In the genomic region with DNA sequence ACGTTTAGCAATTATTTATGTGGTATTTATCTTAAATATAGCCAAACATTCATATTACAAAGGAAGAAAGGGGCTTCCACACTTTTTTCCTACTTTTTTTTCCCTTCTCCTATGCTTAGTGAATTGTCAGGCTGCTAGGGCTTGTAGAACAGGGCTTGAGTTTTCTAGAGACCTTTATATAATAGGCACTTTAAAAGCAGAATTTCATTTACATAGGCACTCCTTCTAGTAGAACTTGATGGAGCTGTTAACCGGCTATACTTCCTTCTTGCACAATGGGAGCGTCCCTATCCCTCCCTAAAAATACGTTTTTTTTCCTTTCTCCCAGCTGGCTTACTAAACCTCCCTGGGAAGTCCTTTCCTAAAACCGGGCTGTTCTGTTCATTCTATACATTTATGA, we compare ENCODE assay signal across 8 cellular contexts. TPM values are rescaled to one million over a fixed set of nuclear protein-coding genes. Genes with fewer than 3 reads are reported as not detected.
DNase-seq lines count a peak whose midpoint lies in the region; ATAC-seq, FAIRE-seq and TF ChIP-seq lines count a peak whose summit lies in the region.

No MANE protein-coding gene starts in this region.

- H3K27me3 ChIP-seq in keratinocyte (ENCODE audit: control insufficient read depth, extremely low read depth, insufficient read depth, low read length) = no peaks in the 10 kb centered on the region
- H3K27me3 ChIP-seq in suprapubic skin = no peaks in the 10 kb centered on the region

- peak overlapping the region; percentile 93 for H3K27ac Mint-ChIP-seq in activated CD4-positive, alpha-beta T cell treated with anti-CD3 and anti-CD28 coated beads, Interleukin-2, amount 10 ng/mL, durations not matched to agents 7 days and 5 days
- H3K27ac Mint-ChIP-seq in activated T-helper 1 cell treated with anti-CD3 and anti-CD28 coated beads, Interleukin-12 subunit alpha, Interleukin-12 subunit beta, Interleukin-2, Interleukin-4 antibody, amounts not matched to agents 30 ng/mL and 10 ng/mL and 1 ng/mL, durations not matched to agents 14 hours and 24 hours and 36 hours = peak overlapping the region; percentile 82

- peaks cover 20% of the 10 kb centered on the region for H3K4me1 ChIP-seq in keratinocyte (ENCODE audit: control insufficient read depth, extremely low read depth, insufficient read depth, low read length)
- peaks cover 60% of the 10 kb centered on the region for H3K4me1 ChIP-seq in suprapubic skin

- no peaks in the 10 kb centered on the region for H3K27me3 Mint-ChIP-seq in activated CD4-positive, alpha-beta T cell treated with anti-CD3 and anti-CD28 coated beads, Interleukin-2, amount 10 ng/mL, durations not matched to agents 7 days and 5 days
- no peaks in the 10 kb centered on the region for H3K27me3 Mint-ChIP-seq in activated T-helper 1 cell treated with anti-CD3 and anti-CD28 coated beads, Interleukin-12 subunit alpha, Interleukin-12 subunit beta, Interleukin-2, Interleukin-4 antibody, amounts not matched to agents 30 ng/mL and 10 ng/mL and 1 ng/mL, durations not matched to agents 14 hours and 24 hours and 36 hours (ENCODE audit: insufficient read depth)

- no peak for TF ChIP-seq POLR2A in suprapubic skin (IDR thresholded peaks at IDR 0.05)

- no peak for TF ChIP-seq EP300 in suprapubic skin (IDR thresholded peaks at IDR 0.05)

- no peak for DNase-seq in activated CD4-positive, alpha-beta T cell treated with anti-CD3 and anti-CD28 coated beads, Interleukin-2, amount 10 ng/mL, durations not matched to agents 7 days and 5 days
- no peak for DNase-seq in activated CD4-positive, alpha-beta T cell treated with anti-CD3 and anti-CD28 coated beads, Interleukin-2, amount 50 U/mL, for 4 hours
- DNase-seq in activated T-helper 1 cell treated with anti-CD3 and anti-CD28 coated beads, Interleukin-12 subunit alpha, Interleukin-12 subunit beta, Interleukin-2, Interleukin-4 antibody, amounts not matched to agents 30 ng/mL and 10 ng/mL and 1 ng/mL, durations not matched to agents 14 hours and 24 hours and 36 hours (ENCODE audit: low spot score) = no peak
- DNase-seq in keratinocyte (ENCODE audit: low read depth, low spot score) = no peak
- DNase-seq in suprapubic skin (ENCODE audit: low spot score in 2 of 2) = no peak
- no peak for DNase-seq in NCI-H1694 (lab: John Stamatoyannopoulos, UW)
- no peak for DNase-seq in NCI-H82 treated with DMSO at 0.1 percent for 48 hours (lab: John Stamatoyannopoulos, UW; ENCODE audit: unreplicated experiment)

- H3K36me3 Mint-ChIP-seq in activated CD4-positive, alpha-beta T cell treated with anti-CD3 and anti-CD28 coated beads, Interleukin-2, amount 10 ng/mL, durations not matched to agents 7 days and 5 days (ENCODE audit: low read depth) = peaks cover 35% of the 10 kb centered on the region
- peaks cover 27% of the 10 kb centered on the region for H3K36me3 Mint-ChIP-seq in activated T-helper 1 cell treated with anti-CD3 and anti-CD28 coated beads, Interleukin-12 subunit alpha, Interleukin-12 subunit beta, Interleukin-2, Interleukin-4 antibody, amounts not matched to agents 30 ng/mL and 10 ng/mL and 1 ng/mL, durations not matched to agents 14 hours and 24 hours and 36 hours (ENCODE audit: low read depth)

- H4K20me1 ChIP-seq in keratinocyte (ENCODE audit: control insufficient read depth, extremely low read depth, insufficient read depth, low read length) = no peaks in the 10 kb centered on the region

- POLR2A ChIA-PET in activated CD4-positive, alpha-beta T cell treated with anti-CD3 and anti-CD28 coated beads, Interleukin-2, amount 10 ng/mL, durations not matched to agents 7 days and 5 days (lab: Charles Lee) = interaction anchor here (0.6 to 1.5 kb wide), 4 partner anchors 46 to 83 kb away, joined by 3 to 8 read pairs (median 4); no protein-coding TSS in a partner anchor

- peak overlapping the region; percentile 83 for H3K4me2 ChIP-seq in keratinocyte (ENCODE audit: control insufficient read depth, extremely low read depth, insufficient read depth, low read depth, low read length)

- peaks cover 40% of the 10 kb centered on the region for H3K79me2 ChIP-seq in keratinocyte (ENCODE audit: control insufficient read depth, insufficient read depth, low read length)

- no peak for FAIRE-seq in keratinocyte (lab: Jason Lieb, UNC)

- dilution Hi-C loops in keratinocyte (cut with MboI; ENCODE audit: extremely low pct_ligation_motif_present, low sequenced_read_pairs) = no loop called here

- intact Hi-C loops in activated T-helper 1 cell treated with anti-CD3 and anti-CD28 coated beads, Interleukin-12 subunit alpha, Interleukin-12 subunit beta, Interleukin-2, Interleukin-4 antibody, amounts not matched to agents 30 ng/mL and 10 ng/mL and 1 ng/mL, durations not matched to agents 14 hours and 24 hours and 36 hours (cut with micrococcal nuclease) = loop anchor here (1.0 to 5.0 kb wide), 12 partner anchors 21 to 914 kb away; a partner anchor contains a TSS

- H3K9me3 ChIP-seq in keratinocyte (ENCODE audit: control insufficient read depth, low read depth, low read length) = no peaks in the 10 kb centered on the region
- no peaks in the 10 kb centered on the region for H3K9me3 ChIP-seq in suprapubic skin

- H3K9me3 Mint-ChIP-seq in activated CD4-positive, alpha-beta T cell treated with anti-CD3 and anti-CD28 coated beads, Interleukin-2, amount 10 ng/mL, durations not matched to agents 7 days and 5 days = no peaks in the 10 kb centered on the region
- no peaks in the 10 kb centered on the region for H3K9me3 Mint-ChIP-seq in activated T-helper 1 cell treated with anti-CD3 and anti-CD28 coated beads, Interleukin-12 subunit alpha, Interleukin-12 subunit beta, Interleukin-2, Interleukin-4 antibody, amounts not matched to agents 30 ng/mL and 10 ng/mL and 1 ng/mL, durations not matched to agents 14 hours and 24 hours and 36 hours

- ATAC-seq in HG02852 (IDR thresholded peaks at IDR 0.05; ENCODE audit: unreplicated experiment) = no peak

- H3K9ac ChIP-seq in keratinocyte (ENCODE audit: control insufficient read depth, extremely low read depth, insufficient read depth, low read length) = peak overlapping the region; percentile 97

- H3K4me3 Mint-ChIP-seq in activated CD4-positive, alpha-beta T cell treated with anti-CD3 and anti-CD28 coated beads, Interleukin-2, amount 10 ng/mL, durations not matched to agents 7 days and 5 days = peak overlapping the region; percentile 79
- H3K4me3 Mint-ChIP-seq in activated T-helper 1 cell treated with anti-CD3 and anti-CD28 coated beads, Interleukin-12 subunit alpha, Interleukin-12 subunit beta, Interleukin-2, Interleukin-4 antibody, amounts not matched to agents 30 ng/mL and 10 ng/mL and 1 ng/mL, durations not matched to agents 14 hours and 24 hours and 36 hours = peak overlapping the region; percentile 87

- no peak overlapping the region for H2AFZ ChIP-seq in keratinocyte (ENCODE audit: control insufficient read depth, low read length)

- H3K36me3 ChIP-seq in keratinocyte (ENCODE audit: control insufficient read depth in 2 of 2, extremely low read depth in 1 of 2, insufficient read depth in 2 of 2, low read length in 2 of 2) = peaks cover 4 to 10% of the 10 kb centered on the region in 2 experiments
- H3K36me3 ChIP-seq in suprapubic skin = peaks cover 18% of the 10 kb centered on the region

- no peaks in the 10 kb centered on the region for H3K9me1 ChIP-seq in keratinocyte (ENCODE audit: control insufficient read depth, extremely low read depth, insufficient read depth, low read length)

- H3K4me3 ChIP-seq in keratinocyte (ENCODE audit: control insufficient read depth in 2 of 3, extremely low read depth in 1 of 3, insufficient read depth in 2 of 3, low read depth in 1 of 3, low read length in 3 of 3) (peak overlapping the region; percentile 80 to 95 (median 81)), suprapubic skin (peak overlapping the region; percentile 70)

- CTCF ChIA-PET in activated CD4-positive, alpha-beta T cell treated with anti-CD3 and anti-CD28 coated beads, Interleukin-2, amount 10 ng/mL, durations not matched to agents 7 days and 5 days (lab: Charles Lee) = interaction anchor here (0.7 to 3.8 kb wide), 26 partner anchors 10 to 914 kb away, joined by 3 to 34 read pairs (median 4); a partner anchor contains a TSS

- peaks cover 41% of the 10 kb centered on the region for H3K4me1 Mint-ChIP-seq in activated CD4-positive, alpha-beta T cell treated with anti-CD3 and anti-CD28 coated beads, Interleukin-2, amount 10 ng/mL, durations not matched to agents 7 days and 5 days
- H3K4me1 Mint-ChIP-seq in activated T-helper 1 cell treated with anti-CD3 and anti-CD28 coated beads, Interleukin-12 subunit alpha, Interleukin-12 subunit beta, Interleukin-2, Interleukin-4 antibody, amounts not matched to agents 30 ng/mL and 10 ng/mL and 1 ng/mL, durations not matched to agents 14 hours and 24 hours and 36 hours (ENCODE audit: low read depth) = peaks cover 58% of the 10 kb centered on the region

- H3K27ac ChIP-seq in keratinocyte (ENCODE audit: control insufficient read depth, insufficient read depth, low read length) = peak overlapping the region; percentile 87
- peak overlapping the region; percentile 97 for H3K27ac ChIP-seq in suprapubic skin

- TF ChIP-seq CTCF in keratinocyte (optimal IDR thresholded peaks at IDR 0.05 in 1 of 3, IDR thresholded peaks at IDR 0.05 in 1 of 3, conservative IDR thresholded peaks at IDR 0.05 in 1 of 3; ENCODE audit: extremely low read depth in 1 of 3, insufficient read depth in 2 of 3, low read length in 3 of 3) = no peak
- TF ChIP-seq CTCF in suprapubic skin (IDR thresholded peaks at IDR 0.05) = no peak

- 8% methylated on average over 5 of the region's 5 CpGs for WGBS in suprapubic skin

RNA-seq across cellular contexts. Expression of a gene that starts 1.1 kb away (rescaled TPM):
- 10 to 100 TPM; 17.7 to 18.5 TPM for total RNA-seq in activated CD4-positive, alpha-beta T cell treated with anti-CD3 and anti-CD28 coated beads, Interleukin-2, amount 10 ng/mL, durations not matched to agents 7 days and 5 days
- total RNA-seq in activated T-helper 1 cell treated with anti-CD3 and anti-CD28 coated beads, Interleukin-12 subunit alpha, Interleukin-12 subunit beta, Interleukin-2, Interleukin-4 antibody, amounts not matched to agents 30 ng/mL and 10 ng/mL and 1 ng/mL, durations not matched to agents 14 hours and 24 hours and 36 hours = 14.7 and 16.5 TPM in 2 replicates
- 17.2 to 26.5 TPM (median 22.6 TPM) in 3 replicates for polyA plus RNA-seq in keratinocyte
- 14.2 TPM for polyA plus RNA-seq in keratinocyte (2011; ENCODE audit: low read depth)
- 8.7 and 19.8 TPM in 2 replicates for polyA plus RNA-seq in keratinocyte (2011; cell fraction: cytosol; rRNA removed)
- 36.2 and 46.9 TPM in 2 replicates for polyA plus RNA-seq in keratinocyte (2011; cell fraction: nucleus; rRNA removed)
- 15.3 and 24.1 TPM in 2 replicates for polyA plus RNA-seq in keratinocyte (2012; ENCODE audit: low replicate concordance)
- polyA minus RNA-seq in keratinocyte = 6.0 to 24.5 TPM (median 20.4 TPM) in 3 replicates
- polyA minus RNA-seq in keratinocyte (2011; cell fraction: cytosol; rRNA and poly(A)+ RNA removed) = 12.3 TPM
- polyA minus RNA-seq in keratinocyte (2011; cell fraction: nucleus; rRNA and poly(A)+ RNA removed) = 18.4 and 24.7 TPM in 2 replicates
- total RNA-seq in suprapubic skin = 10 to 100 TPM; 18.1 to 30.9 (median 27.4) TPM

RNA-seq across cellular contexts. Expression of a gene that starts 17.3 kb away (rescaled TPM):
- total RNA-seq in activated CD4-positive, alpha-beta T cell treated with anti-CD3 and anti-CD28 coated beads, Interleukin-2, amount 10 ng/mL, durations not matched to agents 7 days and 5 days = under 1 TPM; 0.42 to 0.60 TPM
- 0.34 and 0.86 TPM in 2 replicates for total RNA-seq in activated T-helper 1 cell treated with anti-CD3 and anti-CD28 coated beads, Interleukin-12 subunit alpha, Interleukin-12 subunit beta, Interleukin-2, Interleukin-4 antibody, amounts not matched to agents 30 ng/mL and 10 ng/mL and 1 ng/mL, durations not matched to agents 14 hours and 24 hours and 36 hours
- polyA plus RNA-seq in keratinocyte = 0.90 to 1.3 TPM (median 1.3 TPM) in 3 replicates
- polyA plus RNA-seq in keratinocyte (2011; ENCODE audit: low read depth) = not detected
- 0.57 TPM in 2 replicates for polyA plus RNA-seq in keratinocyte (2011; cell fraction: cytosol; rRNA removed)
- polyA plus RNA-seq in keratinocyte (2011; cell fraction: nucleus; rRNA removed) = 1.1 and 1.3 TPM in 2 replicates
- 0.40 and 0.44 TPM in 2 replicates for polyA plus RNA-seq in keratinocyte (2012; ENCODE audit: low replicate concordance)
- 3.6 to 7.3 TPM in 2 of 3 replicates, not detected in the other for polyA minus RNA-seq in keratinocyte
- 2.5 TPM for polyA minus RNA-seq in keratinocyte (2011; cell fraction: cytosol; rRNA and poly(A)+ RNA removed)
- polyA minus RNA-seq in keratinocyte (2011; cell fraction: nucleus; rRNA and poly(A)+ RNA removed) = 1.3 and 2.2 TPM in 2 replicates
- total RNA-seq in suprapubic skin = 1 to 10 TPM in 1 of 4 donors, under 1 TPM in 2, not detected in 1; 0.60 to 3.6 (median 0.89) TPM
